Comparison of ENCODE assay signal across 8 cellular contexts in genomic region chr2:113173563-113174368, GRCh38. TPM values are rescaled to one million over a fixed set of nuclear protein-coding genes. Genes with fewer than 3 reads are reported as not detected.
DNase-seq lines count a peak whose midpoint lies in the region; ATAC-seq and TF ChIP-seq lines count a peak whose summit lies in the region.

Gene PSD4 (plus strand): TSS chr2:113173971. CDS start chr2:113182457, 8,486 bp downstream.

- H3K27ac ChIP-seq in colonic mucosa: peak within 1 kb of the TSS; percentile 47
- no peak within 1 kb of the TSS for H3K27ac ChIP-seq in urinary bladder (ENCODE audit: low read depth)

- ATAC-seq in GM19397 (IDR thresholded peaks at IDR 0.05; ENCODE audit: unreplicated experiment) (peak; percentile 71), HG03521 (IDR thresholded peaks at IDR 0.05; ENCODE audit: unreplicated experiment) (peak; percentile 75)

- intact Hi-C loops in colonic mucosa (cut with DNase I): no loop called here

- WGBS in urinary bladder: 66% methylated on average over 14 of the region's 14 CpGs

- H3K9me3 ChIP-seq in colonic mucosa: no peaks in the 10 kb centered on the region

- H3K27me3 ChIP-seq in colonic mucosa: no peaks in the 10 kb centered on the region

- H3K4me1 ChIP-seq in colonic mucosa (no peaks in the 10 kb centered on the region), urinary bladder (ENCODE audit: insufficient read depth) (no peaks in the 10 kb centered on the region)

- no peaks in the 10 kb centered on the region for H3K36me3 ChIP-seq in colonic mucosa
- no peaks in the 10 kb centered on the region for H3K36me3 ChIP-seq in urinary bladder (ENCODE audit: insufficient read depth)

- peak within 1 kb of the TSS; percentile 50 to 59 for H3K9ac ChIP-seq in colonic mucosa (ENCODE audit: low read depth in 2 of 2, low read length in 2 of 2)

- no peak for TF ChIP-seq CTCF in colonic mucosa (IDR thresholded peaks at IDR 0.05)

- DNase-seq in Ammon's horn (ENCODE audit: low spot score) (peak; percentile 70), colonic mucosa (peak; percentile 56), pons (ENCODE audit: low spot score) (peak; percentile 59), NCI-H187 treated with DMSO at 0.1 percent for 48 hours (lab: John Stamatoyannopoulos, UW) (no peak)
- DNase-seq in activated CD4-positive, CD25-positive, alpha-beta regulatory T cell (lab: John Stamatoyannopoulos, UW): peak; percentile 49 to 78 (median 66)

- H3K4me3 ChIP-seq in colonic mucosa: peak within 1 kb of the TSS; percentile 27
- H3K4me3 ChIP-seq in urinary bladder (ENCODE audit: low read depth, low read length): peak within 1 kb of the TSS; percentile 20

RNA-seq across cellular contexts. Expression of gene PSD4, which starts in this region (rescaled TPM):
- total RNA-seq in colonic mucosa (10 to 100 TPM; 36.5 to 50.6 TPM), urinary bladder (9.7 TPM)
- 6.3 TPM for polyA plus RNA-seq in urinary bladder
